In genomic region chr4:78058591-78059523, GRCh38 we compare ENCODE assay signal across 7 cellular contexts. TPM values are rescaled to one million over a fixed set of nuclear protein-coding genes. Genes with fewer than 3 reads are reported as not detected.
DNase-seq lines count a peak whose midpoint lies in the region; ATAC-seq and TF ChIP-seq lines count a peak whose summit lies in the region.

No MANE protein-coding gene starts in this region.

- H4K8ac ChIP-seq in neuronal stem cell (ENCODE audit: low read depth, low read length) = no peak overlapping the region

- H3K9me3 ChIP-seq in ES-I3 (ENCODE audit: control insufficient read depth, insufficient read depth, low read length) (no peaks in the 10 kb centered on the region), MG63 (no peaks in the 10 kb centered on the region), gastroesophageal sphincter (no peaks in the 10 kb centered on the region), neuronal stem cell (replicated peaks in 1 of 2; ENCODE audit: control insufficient read depth in 2 of 2, insufficient read depth in 1 of 2, low read depth in 1 of 2, low read length in 2 of 2) (no peaks in the 10 kb centered on the region)

- H2BK5ac ChIP-seq in neuronal stem cell (ENCODE audit: low read length) = peak overlapping the region; percentile 45

- H3K27me3 ChIP-seq in MG63 (peaks cover 9% of the 10 kb centered on the region), gastroesophageal sphincter (no peaks in the 10 kb centered on the region), neuronal stem cell (ENCODE audit: control insufficient read depth in 3 of 3, insufficient read depth in 3 of 3, low read depth in 1 of 3, low read length in 3 of 3) (peaks cover 0 to 4% (median 0%) of the 10 kb centered on the region in 3 experiments)

- no peak for TF ChIP-seq POLR2A in gastroesophageal sphincter (IDR thresholded peaks at IDR 0.05)

- H3K9ac ChIP-seq in ES-I3 (ENCODE audit: low read depth, low read length) (peak overlapping the region; percentile 84), neuronal stem cell (ENCODE audit: low read depth, low read length, poor library complexity) (peak overlapping the region; percentile 87)

- H2BK15ac ChIP-seq in neuronal stem cell (ENCODE audit: low read length) = no peak overlapping the region

- TF ChIP-seq CTCF in gastroesophageal sphincter (IDR thresholded peaks at IDR 0.05) = no peak

- peak overlapping the region; percentile 96 for H2AFZ ChIP-seq in neuronal stem cell (ENCODE audit: low read length)

- no peak overlapping the region for H4K91ac ChIP-seq in neuronal stem cell (ENCODE audit: low read depth, low read length, poor library complexity)

- H2BK120ac ChIP-seq in neuronal stem cell (ENCODE audit: low read depth, low read length) = no peak overlapping the region

- no peak overlapping the region for H3K4ac ChIP-seq in neuronal stem cell (ENCODE audit: low read length)

- H3K4me3 ChIP-seq in MG63 (peak overlapping the region; percentile 39), gastroesophageal sphincter (peak overlapping the region; percentile 44 to 58), neuronal stem cell (ENCODE audit: low read length in 2 of 2) (peak overlapping the region; percentile 68 to 88)

- DNase-seq in MG63 (peak; percentile 20), neuronal stem cell (ENCODE audit: low spot score) (peak; percentile 65), NAMALWA (ENCODE audit: low spot score) (no peak)
- DNase-seq in activated CD8-positive, alpha-beta memory T cell treated with anti-CD3 and anti-CD28 coated beads, Interleukin-2, amount 50 U/mL, for 48 hours = peak; percentile 57

- peak overlapping the region in 3 of 4 donors; percentile 62 to 80 (median 79) for H3K27ac ChIP-seq in gastroesophageal sphincter
- H3K27ac ChIP-seq in neuronal stem cell (replicated peaks; ENCODE audit: low read length) = no peak overlapping the region

- H2BK12ac ChIP-seq in neuronal stem cell (ENCODE audit: low read length) = no peak overlapping the region

- H3K18ac ChIP-seq in neuronal stem cell (ENCODE audit: low read length) = peak overlapping the region; percentile 95

- H3K79me1 ChIP-seq in neuronal stem cell (ENCODE audit: low read depth, low read length) = no peaks in the 10 kb centered on the region

- H3K36me3 ChIP-seq in ES-I3 (ENCODE audit: insufficient read depth, low read length) (no peaks in the 10 kb centered on the region), MG63 (no peaks in the 10 kb centered on the region), gastroesophageal sphincter (no peaks in the 10 kb centered on the region), neuronal stem cell (replicated peaks in 1 of 2; ENCODE audit: control insufficient read depth in 2 of 2, insufficient read depth in 2 of 2, low read length in 2 of 2) (no peaks in the 10 kb centered on the region)

- ATAC-seq in gastroesophageal sphincter (peak; percentile 27), GM19455 (IDR thresholded peaks at IDR 0.05; ENCODE audit: unreplicated experiment) (no peak)

- H3K23ac ChIP-seq in neuronal stem cell (ENCODE audit: low read depth, low read length, poor library complexity) = no peak overlapping the region

- WGBS in gastroesophageal sphincter (ENCODE audit: low coverage in 1 of 2), 2 donors = 0 to 1% methylated on average over 12 to 31 of the region's 54 CpGs
- no CpG with 5 or more reads among the region's 54 CpGs for WGBS in neuronal stem cell (ENCODE audit: extremely low coverage in 2 of 2, insufficient read length in 2 of 2, insufficient replicate concordance in 1 of 2), 2 donors

- no peak overlapping the region for H2AK5ac ChIP-seq in neuronal stem cell (ENCODE audit: low read depth, low read length)

- no peak for TF ChIP-seq EP300 in gastroesophageal sphincter (IDR thresholded peaks at IDR 0.05)

- peak overlapping the region; percentile 91 for H3K4me2 ChIP-seq in neuronal stem cell (ENCODE audit: insufficient read depth, low read length, poor library complexity, severe bottlenecking)

- H3K4me1 ChIP-seq in ES-I3 (ENCODE audit: insufficient read depth, low read length) (peaks cover 3% of the 10 kb centered on the region; the same call in 1 of the 2 replicates), gastroesophageal sphincter (peaks cover 0 to 37% (median 7%) of the 10 kb centered on the region in 3 donors), neuronal stem cell (ENCODE audit: control insufficient read depth in 2 of 2, insufficient read depth in 1 of 2, low read depth in 1 of 2, low read length in 2 of 2) (peaks cover 3% of the 10 kb centered on the region in 2 donors)

- peak overlapping the region; percentile 65 for H3K14ac ChIP-seq in neuronal stem cell (ENCODE audit: low read length)

RNA-seq across cellular contexts. Expression of gene FRAS1, which starts 1.7 kb away (rescaled TPM):
- total RNA-seq in MG63 (2014; rRNA removed; shearing (Covaris generic); ENCODE audit: low replicate concordance) = 0.02 and 0.03 TPM in 2 replicates
- total RNA-seq in gastroesophageal sphincter = 10 to 100 TPM in 1 of 4 donors, 1 to 10 TPM in 3; 3.4 to 11.7 (median 4.2) TPM
- 3.7 TPM for polyA plus RNA-seq in neuronal stem cell (2013, experiment 1 of 2)
- 3.9 TPM for polyA plus RNA-seq in neuronal stem cell (2013, experiment 2 of 2)
